In the genomic region with DNA sequence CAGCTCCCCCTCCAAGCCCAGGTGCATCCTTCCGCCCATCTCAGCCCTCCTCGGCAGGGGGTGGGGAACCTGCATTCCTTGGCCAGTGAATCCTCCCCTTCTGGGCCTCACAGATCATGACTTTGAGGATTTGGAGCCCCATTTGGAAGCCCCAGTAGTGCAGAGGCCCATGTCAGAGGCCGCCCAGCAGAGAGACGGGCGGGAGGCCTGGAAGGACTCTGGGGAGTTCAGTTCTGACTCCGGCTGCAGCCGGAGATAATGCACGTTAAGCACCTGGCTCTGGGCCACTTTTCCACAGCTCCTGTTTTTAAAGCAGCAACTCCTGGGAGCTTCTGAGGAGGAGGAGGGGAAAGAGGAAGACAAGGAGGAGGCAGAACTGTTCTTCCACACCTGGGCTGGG, we compare ENCODE assay signal across 9 cellular contexts. TPM values are rescaled to one million over a fixed set of nuclear protein-coding genes. Genes with fewer than 3 reads are reported as not detected.
DNase-seq lines count a peak whose midpoint lies in the region; ATAC-seq and TF ChIP-seq lines count a peak whose summit lies in the region.
"Had no signal": no experiment of that assay in that cellular context is flagged by ENCODE, and none has a peak within 500 bp of the region (broad histone marks: within the 10 kb centered on the region; RNA-seq: fewer than 3 reads in every experiment).

No MANE protein-coding gene starts in this region.

- POLR2A ChIA-PET in RWPE1 (lab: Yijun Ruan, JAX; ENCODE audit: low non-redundant PET): no interaction called here

- intact Hi-C loops in heart left ventricle (cut with DNase I) (no loop called here), stomach (cut with DNase I; ENCODE audit: low total_unique reads) (no loop called here)

- TF ChIP-seq CTCF in RWPE1 (conservative IDR thresholded peaks at IDR 0.05; ENCODE audit: low read depth): no peak
- TF ChIP-seq CTCF in heart left ventricle (IDR thresholded peaks at IDR 0.05): no peak
- TF ChIP-seq CTCF in stomach (IDR thresholded peaks at IDR 0.05): no peak
- no peak for TF ChIP-seq CTCF in foreskin keratinocyte (conservative IDR thresholded peaks at IDR 0.05)

- CTCF ChIA-PET in RWPE1 (lab: Yijun Ruan, JAX): interaction anchor here (0.6 to 0.7 kb wide), 2 partner anchors 15 to 61 kb away, joined by 3 to 4 read pairs; a partner anchor contains a TSS

- H3K4me3 ChIP-seq in MG63 (no peak overlapping the region), heart left ventricle (peak overlapping the region in 1 of 12 donors; percentile 16), stomach (no peak overlapping the region)

- ATAC-seq in heart left ventricle: peak; percentile 16 to 37 (median 34)
- ATAC-seq in GM19328 (IDR thresholded peaks at IDR 0.05; ENCODE audit: unreplicated experiment): no peak
- no peak for ATAC-seq in GM18517 (IDR thresholded peaks at IDR 0.05; ENCODE audit: unreplicated experiment)
- no peak for ATAC-seq in HG03139 (IDR thresholded peaks at IDR 0.05; ENCODE audit: unreplicated experiment)
- no peak for ATAC-seq in foreskin keratinocyte

- DNase-seq in MG63 (peak; percentile 45), RWPE1 (ENCODE audit: low spot score) (no peak), heart left ventricle (peak; percentile 83 to 93 (median 87)), stomach (peak; percentile 82), foreskin keratinocyte (no peak)
- DNase-seq: stimulated activated CD4-positive, alpha-beta T cell treated with anti-CD3 and anti-CD28 coated beads, Interleukin-1b, Interleukin-23, amount 100 ng/mL, for 48 hours had no signal

- H3K36me3 ChIP-seq in MG63: peaks cover 78% of the 10 kb centered on the region
- H3K36me3 ChIP-seq in heart left ventricle: peaks cover 0 to 46% (median 2%) of the 10 kb centered on the region in 9 donors
- peaks cover 0 to 30% (median 21%) of the 10 kb centered on the region in 4 donors for H3K36me3 ChIP-seq in stomach

- H3K27ac ChIP-seq in RWPE1 (peak overlapping the region; percentile 98), heart left ventricle (peak overlapping the region in 11 of 12 donors; percentile 35 to 95 (median 77)), stomach (peak overlapping the region in 2 of 5 donors; percentile 32 to 58), foreskin keratinocyte (no peak overlapping the region)

- TF ChIP-seq POLR2A in heart left ventricle (IDR thresholded peaks at IDR 0.05) (no peak), stomach (IDR thresholded peaks at IDR 0.05) (no peak)

- H3K9me3 ChIP-seq in MG63: no peaks in the 10 kb centered on the region
- H3K9me3 ChIP-seq in heart left ventricle: no peaks in the 10 kb centered on the region
- H3K9me3 ChIP-seq in stomach: no peaks in the 10 kb centered on the region

- TF ChIP-seq EP300 in stomach (IDR thresholded peaks at IDR 0.05): no peak

- H3K27me3 ChIP-seq in MG63 (no peaks in the 10 kb centered on the region), heart left ventricle (peaks cover 0 to 14% (median 0%) of the 10 kb centered on the region in 9 donors), stomach (peaks cover 0 to 19% (median 0%) of the 10 kb centered on the region in 3 donors), foreskin keratinocyte (peaks cover 91% of the 10 kb centered on the region)

- H3K4me1 ChIP-seq in heart left ventricle (peaks cover 43 to 96% (median 85%) of the 10 kb centered on the region in 12 donors), stomach (peaks cover 63 to 86% (median 79%) of the 10 kb centered on the region in 4 donors), foreskin keratinocyte (peaks cover 12% of the 10 kb centered on the region)

- 10 to 36% (median 16%) methylated on average over 7 to 8 of the region's 8 CpGs for WGBS in heart left ventricle, 4 donors
- 18 to 50% (median 27%) methylated on average over 5 to 8 of the region's 8 CpGs for WGBS in stomach, 5 donors

RNA-seq across cellular contexts. Expression of a gene that starts 14.9 kb away (rescaled TPM):
- 43.5 and 59.1 TPM in 2 replicates for total RNA-seq in MG63 (2014; rRNA removed; shearing (Covaris generic); ENCODE audit: low replicate concordance)
- total RNA-seq in heart left ventricle (100 to 1,000 TPM in 1 of 9 donors, 10 to 100 TPM in 8; 11.8 to 103 (median 18.5) TPM), stomach (10 to 100 TPM in 2 of 5 donors, 1 to 10 TPM in 3; 2.3 to 23.2 (median 9.7) TPM), foreskin keratinocyte (not detected in 2 replicates)
- polyA plus RNA-seq in heart left ventricle (10 to 100 TPM; 22.9 to 37.9 TPM), stomach (10 to 100 TPM; 11.3 to 20.0 (median 15.3) TPM), foreskin keratinocyte (not detected in 2 replicates)

Comparison
In these comparisons a context has a peak if more than half of its experiments do, and no peak if none do; other contexts are left out.
1. DNase-seq: peak in MG63 (single experiment), heart left ventricle (5 of 5) and stomach (single experiment); none in RWPE1 (single experiment) and foreskin keratinocyte (0 of 2).
2. ATAC-seq: peak in heart left ventricle (4 of 4); none in GM19328 (single experiment), GM18517 (single experiment), HG03139 (single experiment) and foreskin keratinocyte (single experiment).